37 cellular contexts compared by ENCODE assay signal in the genomic region with DNA sequence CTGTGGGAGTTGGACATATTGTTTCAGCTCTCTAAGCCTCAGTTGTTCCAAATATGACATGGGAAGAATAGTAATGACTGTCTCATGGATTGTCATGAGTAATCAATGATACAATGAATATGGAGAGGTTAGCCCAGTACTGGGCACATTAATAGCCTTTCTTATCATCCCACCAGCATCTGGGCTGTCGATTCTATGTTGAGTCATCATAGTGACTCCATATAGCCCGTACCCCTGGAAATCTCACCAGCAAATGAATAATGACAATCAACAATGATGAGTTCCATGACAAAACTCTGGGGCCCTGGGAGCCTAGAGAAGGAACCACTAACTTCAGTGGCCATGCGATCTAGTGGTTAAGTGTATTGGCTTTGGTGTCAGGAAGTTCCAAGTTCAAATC. TPM values are rescaled to one million over a fixed set of nuclear protein-coding genes. Genes with fewer than 3 reads are reported as not detected.
"Had no signal": no experiment of that assay in that cellular context is flagged by ENCODE, and none has a peak within 500 bp of the region (broad histone marks: within the 10 kb centered on the region; RNA-seq: fewer than 3 reads in every experiment).

No MANE protein-coding gene starts in this region.

- H3K9me3 Mint-ChIP-seq: mesothelial cell of epicardium; natural killer cell; nephron progenitor cell; neural progenitor cell; stimulated activated naive CD8-positive, alpha-beta T cell treated with anti-CD3 and anti-CD28 coated beads, Interleukin-15, amount 100 ng/mL, for 72 hours; type B pancreatic cell had no signal

- H3K36me3 ChIP-seq: left lung, lower lobe of right lung, neural progenitor cell, neutrophil, right lobe of liver, tibial nerve, vagina had no signal

- ATAC-seq: left colon; left lung; lower lobe of right lung; natural killer cell; psoas muscle; right lobe of liver; stimulated activated memory B cell treated with anti-CD40 and anti-IgM and Interleukin-4, amounts not matched to agents 10 μg/mL and 1 μg/mL and 100 μg/mL, for 72 hours; stimulated activated naive CD8-positive, alpha-beta T cell treated with anti-CD3 and anti-CD28 coated beads, Interleukin-15, amount 100 ng/mL, for 72 hours had no signal

- DNase-seq: hypothalamus; immature natural killer cell; kidney; left colon; left lung; lower lobe of right lung; mammary epithelial cell; mesenchymal stem cell; naive B cell; natural killer cell; nephron progenitor cell; occipital lobe; psoas muscle; right lobe of liver; stimulated activated CD4-positive, alpha-beta T cell treated with anti-CD3 and anti-CD28 coated beads, Interleukin-1b, Interleukin-23, amount 100 ng/mL, for 48 hours; stimulated activated CD4-positive, alpha-beta T cell treated with anti-CD3 and anti-CD28 coated beads, Interleukin-2, amount 100 ng/mL, for 48 hours; stimulated activated CD4-positive, alpha-beta T cell treated with anti-CD3 and anti-CD28 coated beads, Interleukin-4, amount 100 ng/mL, for 4 hours; stimulated activated CD8-positive, alpha-beta memory T cell treated with anti-CD3 and anti-CD28 coated beads, Interleukin-4, amount 100 ng/mL, for 48 hours; stimulated activated naive CD4-positive, alpha-beta T cell treated with Interleukin-2 at 50 U/mL for 16 hours; stimulated activated naive CD8-positive, alpha-beta T cell treated with anti-CD3 and anti-CD28 coated beads, Interleukin-15, amount 100 ng/mL, for 72 hours; substantia nigra had no signal

- H3K36me3 Mint-ChIP-seq: immature natural killer cell; mesothelial cell of epicardium; natural killer cell; neural progenitor cell; stimulated activated memory B cell treated with anti-CD40 and anti-IgM and Interleukin-4, amounts not matched to agents 10 μg/mL and 1 μg/mL and 100 μg/mL, for 72 hours; type B pancreatic cell had no signal

- H2AFZ ChIP-seq: neural progenitor cell, parathyroid adenoma had no signal

- H3K4me1 Mint-ChIP-seq: immature natural killer cell; mesothelial cell of epicardium; naive B cell; natural killer cell; stimulated activated memory B cell treated with anti-CD40 and anti-IgM and Interleukin-4, amounts not matched to agents 10 μg/mL and 1 μg/mL and 100 μg/mL, for 72 hours; stimulated activated naive CD8-positive, alpha-beta T cell treated with anti-CD3 and anti-CD28 coated beads, Interleukin-15, amount 100 ng/mL, for 72 hours had no signal

- H3K4me1 ChIP-seq: left lung, lower lobe of right lung, neural progenitor cell, parathyroid adenoma, psoas muscle, right lobe of liver, tibial nerve, vagina had no signal

- H3K27me3 ChIP-seq: neural progenitor cell, right lobe of liver, tibial nerve, vagina had no signal

- H3K27ac ChIP-seq: left lung, lower lobe of right lung, neural progenitor cell, neutrophil, parathyroid adenoma, psoas muscle, right lobe of liver, tibial nerve, vagina had no signal

- H3K79me2 ChIP-seq: parathyroid adenoma had no signal

- H3K4me3 ChIP-seq: left lung, lower lobe of right lung, neural progenitor cell, psoas muscle, right lobe of liver, smooth muscle cell, tibial nerve, vagina had no signal

- H3K4me2 ChIP-seq: neural progenitor cell, smooth muscle cell had no signal

- H3K9me3 ChIP-seq: left lung, lower lobe of right lung, neutrophil, psoas muscle, right lobe of liver, tibial nerve, vagina had no signal

- H3K9ac ChIP-seq: neural progenitor cell, parathyroid adenoma had no signal

- H3K27ac Mint-ChIP-seq: immature natural killer cell; mesothelial cell of epicardium; naive B cell; natural killer cell; nephron progenitor cell; neural progenitor cell; stimulated activated memory B cell treated with anti-CD40 and anti-IgM and Interleukin-4, amounts not matched to agents 10 μg/mL and 1 μg/mL and 100 μg/mL, for 72 hours; stimulated activated naive CD8-positive, alpha-beta T cell treated with anti-CD3 and anti-CD28 coated beads, Interleukin-15, amount 100 ng/mL, for 72 hours; type B pancreatic cell had no signal

- FAIRE-seq: islet of Langerhans, kidney had no signal

- H3K4me3 Mint-ChIP-seq: immature natural killer cell; mesothelial cell of epicardium; naive B cell; natural killer cell; nephron progenitor cell; neural progenitor cell; stimulated activated memory B cell treated with anti-CD40 and anti-IgM and Interleukin-4, amounts not matched to agents 10 μg/mL and 1 μg/mL and 100 μg/mL, for 72 hours; stimulated activated naive CD8-positive, alpha-beta T cell treated with anti-CD3 and anti-CD28 coated beads, Interleukin-15, amount 100 ng/mL, for 72 hours; type B pancreatic cell had no signal

RNA-seq across cellular contexts. Expression of a gene that starts 39.7 kb away (rescaled TPM):
- total RNA-seq: kidney, left colon, liver, lower lobe of right lung, mononuclear cell, natural killer cell, occipital lobe, osteocyte, posterior vena cava, psoas muscle, right lobe of liver, skeletal muscle tissue, temporal lobe had no signal
- polyA plus RNA-seq: immature natural killer cell, liver had no signal

RNA-seq across cellular contexts. Expression of a gene that starts 44.4 kb away (rescaled TPM):
- total RNA-seq: left lung, liver, mesothelial cell of epicardium, mononuclear cell, natural killer cell, occipital lobe, osteocyte, posterior vena cava, psoas muscle, right lobe of liver, skeletal muscle tissue, temporal lobe, tibial nerve had no signal
- polyA plus RNA-seq: immature natural killer cell, liver, psoas muscle, smooth muscle cell had no signal
